Comparison of ENCODE assay signal across 1 cellular context in the genomic region with DNA sequence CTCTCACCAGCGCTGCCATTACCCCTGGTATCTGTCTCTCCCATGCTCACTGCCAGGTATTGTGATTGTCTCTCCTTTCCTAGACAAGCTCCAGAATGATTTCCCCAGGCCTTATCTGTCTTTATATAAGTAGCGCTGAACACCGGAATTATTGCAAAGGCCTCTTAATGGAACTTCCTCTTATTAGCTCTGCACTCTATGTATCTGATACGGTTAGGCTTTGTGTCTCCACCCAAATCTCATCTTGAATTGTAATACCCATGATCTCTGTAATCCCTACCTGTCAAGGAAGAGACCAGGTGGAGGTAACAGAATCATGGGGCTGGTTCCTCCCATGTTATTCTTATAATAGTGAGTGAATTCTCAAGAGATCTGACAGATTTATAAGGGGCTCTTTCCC.
TF ChIP-seq lines count a peak whose summit lies in the region.

No MANE protein-coding gene starts in this region.

TF ChIP-seq in SK-N-SH, 30 proteins besides CTCF, POLR2A, EP300 and RAD21 (continued from another document):
- TF ChIP-seq, protein P1, sequence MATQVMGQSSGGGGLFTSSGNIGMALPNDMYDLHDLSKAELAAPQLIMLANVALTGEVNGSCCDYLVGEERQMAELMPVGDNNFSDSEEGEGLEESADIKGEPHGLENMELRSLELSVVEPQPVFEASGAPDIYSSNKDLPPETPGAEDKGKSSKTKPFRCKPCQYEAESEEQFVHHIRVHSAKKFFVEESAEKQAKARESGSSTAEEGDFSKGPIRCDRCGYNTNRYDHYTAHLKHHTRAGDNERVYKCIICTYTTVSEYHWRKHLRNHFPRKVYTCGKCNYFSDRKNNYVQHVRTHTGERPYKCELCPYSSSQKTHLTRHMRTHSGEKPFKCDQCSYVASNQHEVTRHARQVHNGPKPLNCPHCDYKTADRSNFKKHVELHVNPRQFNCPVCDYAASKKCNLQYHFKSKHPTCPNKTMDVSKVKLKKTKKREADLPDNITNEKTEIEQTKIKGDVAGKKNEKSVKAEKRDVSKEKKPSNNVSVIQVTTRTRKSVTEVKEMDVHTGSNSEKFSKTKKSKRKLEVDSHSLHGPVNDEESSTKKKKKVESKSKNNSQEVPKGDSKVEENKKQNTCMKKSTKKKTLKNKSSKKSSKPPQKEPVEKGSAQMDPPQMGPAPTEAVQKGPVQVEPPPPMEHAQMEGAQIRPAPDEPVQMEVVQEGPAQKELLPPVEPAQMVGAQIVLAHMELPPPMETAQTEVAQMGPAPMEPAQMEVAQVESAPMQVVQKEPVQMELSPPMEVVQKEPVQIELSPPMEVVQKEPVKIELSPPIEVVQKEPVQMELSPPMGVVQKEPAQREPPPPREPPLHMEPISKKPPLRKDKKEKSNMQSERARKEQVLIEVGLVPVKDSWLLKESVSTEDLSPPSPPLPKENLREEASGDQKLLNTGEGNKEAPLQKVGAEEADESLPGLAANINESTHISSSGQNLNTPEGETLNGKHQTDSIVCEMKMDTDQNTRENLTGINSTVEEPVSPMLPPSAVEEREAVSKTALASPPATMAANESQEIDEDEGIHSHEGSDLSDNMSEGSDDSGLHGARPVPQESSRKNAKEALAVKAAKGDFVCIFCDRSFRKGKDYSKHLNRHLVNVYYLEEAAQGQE (IDR thresholded peaks at IDR 0.05; ENCODE audit: low read depth, low read length), result no peak
- TF ChIP-seq TEAD4 (IDR thresholded peaks at IDR 0.05; ENCODE audit: borderline replicate concordance, insufficient read depth), result no peak
- TF ChIP-seq RXRA (IDR thresholded peaks at IDR 0.05; ENCODE audit: borderline replicate concordance, low read depth), result no peak
- TF ChIP-seq, protein P2, sequence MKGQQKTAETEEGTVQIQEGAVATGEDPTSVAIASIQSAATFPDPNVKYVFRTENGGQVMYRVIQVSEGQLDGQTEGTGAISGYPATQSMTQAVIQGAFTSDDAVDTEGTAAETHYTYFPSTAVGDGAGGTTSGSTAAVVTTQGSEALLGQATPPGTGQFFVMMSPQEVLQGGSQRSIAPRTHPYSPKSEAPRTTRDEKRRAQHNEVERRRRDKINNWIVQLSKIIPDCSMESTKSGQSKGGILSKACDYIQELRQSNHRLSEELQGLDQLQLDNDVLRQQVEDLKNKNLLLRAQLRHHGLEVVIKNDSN (IDR thresholded peaks at IDR 0.05; ENCODE audit: borderline replicate concordance, low read depth), result no peak
- no peak for TF ChIP-seq SIN3A (IDR thresholded peaks at IDR 0.05; ENCODE audit: borderline replicate concordance, low read depth, low read length)
- no peak for TF ChIP-seq GATA2 (CRISPR knock-in tag; IDR thresholded peaks at IDR 0.05)
- TF ChIP-seq NRF1 (IDR thresholded peaks at IDR 0.05; ENCODE audit: low read depth, low read length), result no peak
- TF ChIP-seq, protein P3, sequence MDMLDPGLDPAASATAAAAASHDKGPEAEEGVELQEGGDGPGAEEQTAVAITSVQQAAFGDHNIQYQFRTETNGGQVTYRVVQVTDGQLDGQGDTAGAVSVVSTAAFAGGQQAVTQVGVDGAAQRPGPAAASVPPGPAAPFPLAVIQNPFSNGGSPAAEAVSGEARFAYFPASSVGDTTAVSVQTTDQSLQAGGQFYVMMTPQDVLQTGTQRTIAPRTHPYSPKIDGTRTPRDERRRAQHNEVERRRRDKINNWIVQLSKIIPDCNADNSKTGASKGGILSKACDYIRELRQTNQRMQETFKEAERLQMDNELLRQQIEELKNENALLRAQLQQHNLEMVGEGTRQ (IDR thresholded peaks at IDR 0.05; ENCODE audit: borderline replicate concordance, low read depth, low read length), result no peak
- TF ChIP-seq FOXM1 (IDR thresholded peaks at IDR 0.05; ENCODE audit: low read depth), result no peak
